ENCODE assay signal across 24 cellular contexts in genomic region chr10:62887642-62888041, GRCh38.
"Had no signal": no experiment of that assay in that cellular context is flagged by ENCODE, and none has a peak within 500 bp of the region (broad histone marks: within the 10 kb centered on the region; RNA-seq: fewer than 3 reads in every experiment).

No MANE protein-coding gene starts in this region.

- H3K27me3 ChIP-seq: colonic mucosa, gastrocnemius medialis had no signal

- H3K4me3 ChIP-seq: colonic mucosa, esophagus squamous epithelium, gastrocnemius medialis, lower lobe of right lung, mucosa of descending colon had no signal

- H3K27ac Mint-ChIP-seq: dendritic cell treated with granulocyte-macrophage colony-stimulating factor and Interleukin-4, amounts not matched to agents 40 ng/mL and 50 ng/mL, for 4 days; effector memory CD8-positive, alpha-beta T cell; endodermal cell; mesothelial cell of epicardium; naive B cell had no signal

- H3K4me1 ChIP-seq: colonic mucosa, esophagus squamous epithelium, gastrocnemius medialis, lower lobe of right lung had no signal

- H3K9me3 Mint-ChIP-seq: dendritic cell treated with granulocyte-macrophage colony-stimulating factor and Interleukin-4, amounts not matched to agents 40 ng/mL and 50 ng/mL, for 4 days; effector memory CD8-positive, alpha-beta T cell; endodermal cell; mesothelial cell of epicardium; naive B cell had no signal

- H3K36me3 Mint-ChIP-seq: mesothelial cell of epicardium, naive B cell had no signal

- H3K36me3 ChIP-seq: colonic mucosa, esophagus squamous epithelium, gastrocnemius medialis, lower lobe of right lung had no signal

- H3K9me3 ChIP-seq: colonic mucosa, esophagus squamous epithelium, gastrocnemius medialis, lower lobe of right lung, mucosa of descending colon had no signal

- H3K4me3 Mint-ChIP-seq: dendritic cell treated with granulocyte-macrophage colony-stimulating factor and Interleukin-4, amounts not matched to agents 40 ng/mL and 50 ng/mL, for 4 days; effector memory CD8-positive, alpha-beta T cell; endodermal cell; mesothelial cell of epicardium; naive B cell had no signal

- ATAC-seq: effector memory CD8-positive, alpha-beta T cell; esophagus mucosa; gastrocnemius medialis; left colon; left lobe of liver; lower lobe of right lung; mucosa of descending colon had no signal

- DNase-seq: cerebellar nuclear complex; colonic mucosa; cortex of kidney; effector CD8-positive, alpha-beta T cell; effector memory CD8-positive, alpha-beta T cell; endodermal cell; erythroblast; esophagus squamous epithelium; foreskin fibroblast; foreskin melanocyte; gastrocnemius medialis; glutamatergic neuron; head of caudate nucleus; hippocampal formation; left colon; lower lobe of right lung; mesenchymal stem cell; mucosa of descending colon; naive B cell had no signal

- H3K27ac ChIP-seq: colonic mucosa, epithelial cell of prostate, esophagus squamous epithelium, gastrocnemius medialis, lower lobe of right lung had no signal
